19 cellular contexts compared by ENCODE assay signal in genomic region chr15:32652178-32652577, GRCh38. TPM values are rescaled to one million over a fixed set of nuclear protein-coding genes. Genes with fewer than 3 reads are reported as not detected.
"Had no signal": no experiment of that assay in that cellular context is flagged by ENCODE, and none has a peak within 500 bp of the region (broad histone marks: within the 10 kb centered on the region; RNA-seq: fewer than 3 reads in every experiment).

No MANE protein-coding gene starts in this region.

- H3K9me3 ChIP-seq: esophagus squamous epithelium, sigmoid colon, thoracic aorta, upper lobe of left lung had no signal

- H3K4me1 ChIP-seq: sigmoid colon, upper lobe of left lung had no signal

- H3K9me3 Mint-ChIP-seq: activated CD4-positive, alpha-beta T cell treated with anti-CD3 and anti-CD28 coated beads, Interleukin-2, amount 10 ng/mL, durations not matched to agents 24 days and 14 days; activated CD8-positive, alpha-beta T cell treated with anti-CD3 and anti-CD28 coated beads for 36 hours; activated T-cell treated with anti-CD3 and anti-CD28 coated beads, Interleukin-2, amount 50 U/mL, for 24 hours; dendritic cell treated with granulocyte-macrophage colony-stimulating factor and Interleukin-4, amounts not matched to agents 40 ng/mL and 50 ng/mL, for 4 days; natural killer cell; stimulated activated memory B cell treated with anti-CD40 and anti-IgM and Interleukin-4, amounts not matched to agents 10 μg/mL and 1 μg/mL and 100 μg/mL, for 72 hours had no signal

- H3K27ac Mint-ChIP-seq: activated CD8-positive, alpha-beta T cell treated with anti-CD3 and anti-CD28 coated beads for 36 hours; activated T-cell treated with anti-CD3 and anti-CD28 coated beads, Interleukin-2, amount 50 U/mL, for 24 hours; dendritic cell treated with granulocyte-macrophage colony-stimulating factor and Interleukin-4, amounts not matched to agents 40 ng/mL and 50 ng/mL, for 4 days; natural killer cell; stimulated activated memory B cell treated with anti-CD40 and anti-IgM and Interleukin-4, amounts not matched to agents 10 μg/mL and 1 μg/mL and 100 μg/mL, for 72 hours had no signal

- FAIRE-seq: endothelial cell of umbilical vein had no signal

- H3K4me3 ChIP-seq: esophagus squamous epithelium, sigmoid colon, thoracic aorta, upper lobe of left lung had no signal

- H3K4me3 Mint-ChIP-seq: activated CD4-positive, alpha-beta T cell treated with anti-CD3 and anti-CD28 coated beads, Interleukin-2, amount 10 ng/mL, durations not matched to agents 24 days and 14 days; activated CD8-positive, alpha-beta T cell treated with anti-CD3 and anti-CD28 coated beads for 36 hours; activated T-cell treated with anti-CD3 and anti-CD28 coated beads, Interleukin-2, amount 50 U/mL, for 24 hours; dendritic cell treated with granulocyte-macrophage colony-stimulating factor and Interleukin-4, amounts not matched to agents 40 ng/mL and 50 ng/mL, for 4 days; natural killer cell; stimulated activated memory B cell treated with anti-CD40 and anti-IgM and Interleukin-4, amounts not matched to agents 10 μg/mL and 1 μg/mL and 100 μg/mL, for 72 hours had no signal

- H3K27me3 ChIP-seq: esophagus squamous epithelium, sigmoid colon, upper lobe of left lung had no signal

- ATAC-seq: stimulated activated memory B cell treated with anti-CD40 and anti-IgM and Interleukin-4, amounts not matched to agents 10 μg/mL and 1 μg/mL and 100 μg/mL, for 72 hours had no signal

- H3K36me3 ChIP-seq: esophagus squamous epithelium, sigmoid colon, thoracic aorta, upper lobe of left lung had no signal

- DNase-seq: activated CD4-positive, alpha-beta T cell treated with anti-CD3 and anti-CD28 coated beads, Interleukin-2, amount 10 ng/mL, durations not matched to agents 24 days and 14 days; activated CD8-positive, alpha-beta T cell treated with anti-CD3 and anti-CD28 coated beads for 36 hours; activated effector memory CD4-positive, alpha-beta T cell treated with Interleukin-2 at 50 U/mL for 16 hours; activated naive CD4-positive, alpha-beta T cell treated with anti-CD3 and anti-CD28 coated beads, Interleukin-2, amount 50 U/mL, for 16 hours; activated T-cell treated with anti-CD3 and anti-CD28 coated beads, Interleukin-2, amount 50 U/mL, for 24 hours; aorta; effector CD8-positive, alpha-beta T cell; esophagus squamous epithelium; natural killer cell; posterior cingulate gyrus; sigmoid colon; stimulated activated CD4-positive, alpha-beta T cell treated with anti-CD3 and anti-CD28 coated beads, Interleukin-4, amount 100 ng/mL, for 4 hours; T-helper 1 cell; T1000; upper lobe of left lung had no signal

- H3K27me3 Mint-ChIP-seq: activated CD4-positive, alpha-beta T cell treated with anti-CD3 and anti-CD28 coated beads, Interleukin-2, amount 10 ng/mL, durations not matched to agents 24 days and 14 days; activated CD8-positive, alpha-beta T cell treated with anti-CD3 and anti-CD28 coated beads for 36 hours; activated T-cell treated with anti-CD3 and anti-CD28 coated beads, Interleukin-2, amount 50 U/mL, for 24 hours; dendritic cell treated with granulocyte-macrophage colony-stimulating factor and Interleukin-4, amounts not matched to agents 40 ng/mL and 50 ng/mL, for 4 days; stimulated activated memory B cell treated with anti-CD40 and anti-IgM and Interleukin-4, amounts not matched to agents 10 μg/mL and 1 μg/mL and 100 μg/mL, for 72 hours had no signal

- H3K36me3 Mint-ChIP-seq: natural killer cell; stimulated activated memory B cell treated with anti-CD40 and anti-IgM and Interleukin-4, amounts not matched to agents 10 μg/mL and 1 μg/mL and 100 μg/mL, for 72 hours had no signal

- H3K27ac ChIP-seq: esophagus squamous epithelium, sigmoid colon, thoracic aorta, upper lobe of left lung had no signal

RNA-seq across cellular contexts. Expression of gene SCG5, which starts 10.7 kb away (rescaled TPM):
- total RNA-seq: natural killer cell had no signal
